Comparison of ENCODE assay signal across 1 cellular context in the genomic region with DNA sequence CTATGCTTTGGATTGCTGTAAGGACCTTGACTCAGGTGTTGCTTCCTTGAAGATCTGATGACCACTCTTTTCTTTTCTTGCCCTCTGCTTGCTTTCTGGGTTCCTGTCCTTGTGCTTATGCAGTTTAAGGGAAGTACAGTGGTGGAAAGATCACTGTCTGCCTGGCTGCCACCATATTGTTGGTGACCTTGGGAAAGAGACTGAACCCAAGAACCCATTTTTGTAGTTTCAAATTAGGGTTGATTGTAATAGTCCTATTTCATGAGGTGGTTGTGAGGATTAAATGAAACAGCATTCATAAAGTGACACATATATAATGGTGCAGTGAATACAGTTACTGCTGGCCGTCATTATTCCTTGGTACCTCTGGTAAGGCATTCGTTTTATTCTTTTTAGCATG.
TF ChIP-seq lines count a peak whose summit lies in the region.

No MANE protein-coding gene starts in this region.

TF ChIP-seq in HepG2, 621 proteins besides CTCF, POLR2A, EP300 and RAD21 (continued from another document):
- TF ChIP-seq, protein P1, sequence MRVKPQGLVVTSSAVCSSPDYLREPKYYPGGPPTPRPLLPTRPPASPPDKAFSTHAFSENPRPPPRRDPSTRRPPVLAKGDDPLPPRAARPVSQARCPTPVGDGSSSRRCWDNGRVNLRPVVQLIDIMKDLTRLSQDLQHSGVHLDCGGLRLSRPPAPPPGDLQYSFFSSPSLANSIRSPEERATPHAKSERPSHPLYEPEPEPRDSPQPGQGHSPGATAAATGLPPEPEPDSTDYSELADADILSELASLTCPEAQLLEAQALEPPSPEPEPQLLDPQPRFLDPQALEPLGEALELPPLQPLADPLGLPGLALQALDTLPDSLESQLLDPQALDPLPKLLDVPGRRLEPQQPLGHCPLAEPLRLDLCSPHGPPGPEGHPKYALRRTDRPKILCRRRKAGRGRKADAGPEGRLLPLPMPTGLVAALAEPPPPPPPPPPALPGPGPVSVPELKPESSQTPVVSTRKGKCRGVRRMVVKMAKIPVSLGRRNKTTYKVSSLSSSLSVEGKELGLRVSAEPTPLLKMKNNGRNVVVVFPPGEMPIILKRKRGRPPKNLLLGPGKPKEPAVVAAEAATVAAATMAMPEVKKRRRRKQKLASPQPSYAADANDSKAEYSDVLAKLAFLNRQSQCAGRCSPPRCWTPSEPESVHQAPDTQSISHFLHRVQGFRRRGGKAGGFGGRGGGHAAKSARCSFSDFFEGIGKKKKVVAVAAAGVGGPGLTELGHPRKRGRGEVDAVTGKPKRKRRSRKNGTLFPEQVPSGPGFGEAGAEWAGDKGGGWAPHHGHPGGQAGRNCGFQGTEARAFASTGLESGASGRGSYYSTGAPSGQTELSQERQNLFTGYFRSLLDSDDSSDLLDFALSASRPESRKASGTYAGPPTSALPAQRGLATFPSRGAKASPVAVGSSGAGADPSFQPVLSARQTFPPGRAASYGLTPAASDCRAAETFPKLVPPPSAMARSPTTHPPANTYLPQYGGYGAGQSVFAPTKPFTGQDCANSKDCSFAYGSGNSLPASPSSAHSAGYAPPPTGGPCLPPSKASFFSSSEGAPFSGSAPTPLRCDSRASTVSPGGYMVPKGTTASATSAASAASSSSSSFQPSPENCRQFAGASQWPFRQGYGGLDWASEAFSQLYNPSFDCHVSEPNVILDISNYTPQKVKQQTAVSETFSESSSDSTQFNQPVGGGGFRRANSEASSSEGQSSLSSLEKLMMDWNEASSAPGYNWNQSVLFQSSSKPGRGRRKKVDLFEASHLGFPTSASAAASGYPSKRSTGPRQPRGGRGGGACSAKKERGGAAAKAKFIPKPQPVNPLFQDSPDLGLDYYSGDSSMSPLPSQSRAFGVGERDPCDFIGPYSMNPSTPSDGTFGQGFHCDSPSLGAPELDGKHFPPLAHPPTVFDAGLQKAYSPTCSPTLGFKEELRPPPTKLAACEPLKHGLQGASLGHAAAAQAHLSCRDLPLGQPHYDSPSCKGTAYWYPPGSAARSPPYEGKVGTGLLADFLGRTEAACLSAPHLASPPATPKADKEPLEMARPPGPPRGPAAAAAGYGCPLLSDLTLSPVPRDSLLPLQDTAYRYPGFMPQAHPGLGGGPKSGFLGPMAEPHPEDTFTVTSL (CRISPR knock-in tag; IDR thresholded peaks at IDR 0.05; ENCODE audit: borderline replicate concordance) = no peak
- TF ChIP-seq, protein P2, sequence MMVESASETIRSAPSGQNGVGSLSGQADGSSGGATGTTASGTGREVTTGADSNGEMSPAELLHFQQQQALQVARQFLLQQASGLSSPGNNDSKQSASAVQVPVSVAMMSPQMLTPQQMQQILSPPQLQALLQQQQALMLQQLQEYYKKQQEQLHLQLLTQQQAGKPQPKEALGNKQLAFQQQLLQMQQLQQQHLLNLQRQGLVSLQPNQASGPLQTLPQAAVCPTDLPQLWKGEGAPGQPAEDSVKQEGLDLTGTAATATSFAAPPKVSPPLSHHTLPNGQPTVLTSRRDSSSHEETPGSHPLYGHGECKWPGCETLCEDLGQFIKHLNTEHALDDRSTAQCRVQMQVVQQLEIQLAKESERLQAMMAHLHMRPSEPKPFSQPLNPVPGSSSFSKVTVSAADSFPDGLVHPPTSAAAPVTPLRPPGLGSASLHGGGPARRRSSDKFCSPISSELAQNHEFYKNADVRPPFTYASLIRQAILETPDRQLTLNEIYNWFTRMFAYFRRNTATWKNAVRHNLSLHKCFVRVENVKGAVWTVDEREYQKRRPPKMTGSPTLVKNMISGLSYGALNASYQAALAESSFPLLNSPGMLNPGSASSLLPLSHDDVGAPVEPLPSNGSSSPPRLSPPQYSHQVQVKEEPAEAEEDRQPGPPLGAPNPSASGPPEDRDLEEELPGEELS (CRISPR knock-in tag; IDR thresholded peaks at IDR 0.05) = no peak
- TF ChIP-seq ZNF543 (CRISPR knock-in tag; IDR thresholded peaks at IDR 0.05) = no peak
- peak; percentile 51; the same call in 1 of the 2 replicates for TF ChIP-seq SSRP1 (CRISPR knock-in tag; IDR thresholded peaks at IDR 0.05)
- no peak for TF ChIP-seq ISL2 (CRISPR knock-in tag; IDR thresholded peaks at IDR 0.05)
- 0 out of 2 replicates have a peak, but pooled peaks have one; percentile 14 for TF ChIP-seq POLR2AphosphoS5 (IDR thresholded peaks at IDR 0.05; ENCODE audit: low read depth, low read length)
- TF ChIP-seq, protein P3, sequence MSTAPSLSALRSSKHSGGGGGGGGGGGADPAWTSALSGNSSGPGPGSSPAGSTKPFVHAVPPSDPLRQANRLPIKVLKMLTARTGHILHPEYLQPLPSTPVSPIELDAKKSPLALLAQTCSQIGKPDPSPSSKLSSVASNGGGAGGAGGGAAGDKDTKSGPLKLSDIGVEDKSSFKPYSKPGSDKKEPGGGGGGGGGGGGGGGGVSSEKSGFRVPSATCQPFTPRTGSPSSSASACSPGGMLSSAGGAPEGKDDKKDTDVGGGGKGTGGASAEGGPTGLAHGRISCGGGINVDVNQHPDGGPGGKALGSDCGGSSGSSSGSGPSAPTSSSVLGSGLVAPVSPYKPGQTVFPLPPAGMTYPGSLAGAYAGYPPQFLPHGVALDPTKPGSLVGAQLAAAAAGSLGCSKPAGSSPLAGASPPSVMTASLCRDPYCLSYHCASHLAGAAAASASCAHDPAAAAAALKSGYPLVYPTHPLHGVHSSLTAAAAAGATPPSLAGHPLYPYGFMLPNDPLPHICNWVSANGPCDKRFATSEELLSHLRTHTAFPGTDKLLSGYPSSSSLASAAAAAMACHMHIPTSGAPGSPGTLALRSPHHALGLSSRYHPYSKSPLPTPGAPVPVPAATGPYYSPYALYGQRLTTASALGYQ (CRISPR knock-in tag; IDR thresholded peaks at IDR 0.05) = no peak
- TF ChIP-seq RBM22 (optimal IDR thresholded peaks at IDR 0.05; ENCODE audit: low read length) = peak; percentile 97
- TF ChIP-seq ZMYM2 (CRISPR knock-in tag; IDR thresholded peaks at IDR 0.05) = no peak
